8 cellular contexts compared by ENCODE assay signal in the genomic region with DNA sequence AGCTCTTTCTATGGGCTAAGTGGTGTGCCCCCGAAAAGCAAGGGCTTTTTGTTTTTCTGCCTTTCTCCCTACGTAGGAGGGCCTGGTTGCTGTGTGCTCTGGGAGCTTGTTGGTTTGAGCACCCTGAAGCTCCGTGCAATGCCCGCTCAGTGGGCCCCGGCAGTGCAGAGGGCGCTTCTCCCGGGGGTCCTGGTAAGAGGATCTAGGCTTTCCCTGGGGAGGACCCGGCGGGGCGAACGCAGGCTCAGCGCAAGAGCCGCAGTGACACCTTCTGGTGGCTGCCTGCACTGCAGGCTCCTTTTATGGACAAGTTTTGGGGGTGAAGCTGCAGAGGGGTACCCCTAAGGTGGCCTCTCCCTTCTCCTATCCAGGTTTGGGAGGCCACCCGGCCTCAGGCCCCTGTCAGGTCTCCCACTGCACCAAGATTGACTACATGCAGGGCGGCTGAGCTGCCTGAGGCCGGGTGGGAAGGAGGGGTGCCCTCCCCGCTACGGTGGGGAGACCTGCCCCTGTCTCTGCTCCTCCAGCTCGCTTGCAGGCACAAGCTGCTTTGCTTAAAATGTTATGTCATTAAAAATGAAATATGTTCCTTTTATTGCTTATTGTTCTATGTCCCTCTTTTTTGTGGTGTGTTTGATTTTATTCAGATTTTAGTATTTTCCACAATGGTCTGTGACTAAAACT.
DNase-seq lines count a peak whose midpoint lies in the region; ATAC-seq and TF ChIP-seq lines count a peak whose summit lies in the region.

No MANE protein-coding gene starts in this region.

- no peaks in the 10 kb centered on the region for H3K4me1 ChIP-seq in OCI-LY3 (ENCODE audit: low read length)

- H3K36me3 ChIP-seq in OCI-LY3 (replicated peaks; ENCODE audit: low read depth, low read length): no peaks in the 10 kb centered on the region

- H3K27ac ChIP-seq in OCI-LY3 (ENCODE audit: low read length): no peak overlapping the region

- no peak for ATAC-seq in stimulated activated naive CD8-positive, alpha-beta T cell treated with anti-CD3 and anti-CD28 coated beads, Interleukin-15, Interleukin-2, amounts not matched to agents 100 U/mL and 50 U/mL, for 24 hours
- ATAC-seq in stimulated activated effector memory CD8-positive, alpha-beta T cell treated with anti-CD3 and anti-CD28 coated beads, Interleukin-12 subunit alpha, Interleukin-12 subunit beta, amount 100 ng/mL, for 72 hours: no peak
- no peak for ATAC-seq in GM21529 (IDR thresholded peaks at IDR 0.05; ENCODE audit: unreplicated experiment)

- H2AFZ ChIP-seq in OCI-LY3 (ENCODE audit: low read depth, low read length): no peak overlapping the region

- no peaks in the 10 kb centered on the region for H3K4me1 Mint-ChIP-seq in activated CD4-positive, alpha-beta T cell treated with anti-CD3 and anti-CD28 coated beads, Interleukin-2, amount 10 ng/mL, durations not matched to agents 24 days and 14 days
- peaks cover 17% of the 10 kb centered on the region for H3K4me1 Mint-ChIP-seq in glutamatergic neuron (ENCODE audit: low read depth, unreplicated experiment)
- no peaks in the 10 kb centered on the region for H3K4me1 Mint-ChIP-seq in stimulated activated effector memory CD8-positive, alpha-beta T cell treated with anti-CD3 and anti-CD28 coated beads, Interleukin-12 subunit alpha, Interleukin-12 subunit beta, amount 100 ng/mL, for 72 hours

- intact Hi-C loops in activated CD4-positive, alpha-beta T cell treated with anti-CD3 and anti-CD28 coated beads, Interleukin-2, amount 10 ng/mL, durations not matched to agents 24 days and 14 days (cut with micrococcal nuclease): no loop called here

- TF ChIP-seq CTCF in OCI-LY3 (IDR thresholded peaks at IDR 0.05; ENCODE audit: low read depth, low read length) (peak; percentile 72), glutamatergic neuron (IDR thresholded peaks at IDR 0.05; ENCODE audit: partially characterized antibody, unreplicated experiment) (peak; percentile 93)

- H3K4me2 ChIP-seq in OCI-LY3 (ENCODE audit: low read length): no peak overlapping the region

- H3K27me3 Mint-ChIP-seq in activated CD4-positive, alpha-beta T cell treated with anti-CD3 and anti-CD28 coated beads, Interleukin-2, amount 10 ng/mL, durations not matched to agents 24 days and 14 days: no peaks in the 10 kb centered on the region
- no peaks in the 10 kb centered on the region for H3K27me3 Mint-ChIP-seq in glutamatergic neuron (ENCODE audit: unreplicated experiment)

- no peaks in the 10 kb centered on the region for H4K20me1 ChIP-seq in OCI-LY3 (ENCODE audit: insufficient read depth, low read length)

- no peaks in the 10 kb centered on the region for H3K9me3 Mint-ChIP-seq in activated CD4-positive, alpha-beta T cell treated with anti-CD3 and anti-CD28 coated beads, Interleukin-2, amount 10 ng/mL, durations not matched to agents 24 days and 14 days
- H3K9me3 Mint-ChIP-seq in glutamatergic neuron (ENCODE audit: unreplicated experiment): no peaks in the 10 kb centered on the region
- H3K9me3 Mint-ChIP-seq in stimulated activated effector memory CD8-positive, alpha-beta T cell treated with anti-CD3 and anti-CD28 coated beads, Interleukin-12 subunit alpha, Interleukin-12 subunit beta, amount 100 ng/mL, for 72 hours: no peaks in the 10 kb centered on the region

- no peak overlapping the region for H3K4me3 ChIP-seq in OCI-LY3 (ENCODE audit: low read length)

- no peaks in the 10 kb centered on the region for H3K9me3 ChIP-seq in OCI-LY3 (ENCODE audit: insufficient read depth, low read length)

- no peak overlapping the region for H3K4me3 Mint-ChIP-seq in activated CD4-positive, alpha-beta T cell treated with anti-CD3 and anti-CD28 coated beads, Interleukin-2, amount 10 ng/mL, durations not matched to agents 24 days and 14 days
- no peak overlapping the region for H3K4me3 Mint-ChIP-seq in glutamatergic neuron (ENCODE audit: unreplicated experiment)
- H3K4me3 Mint-ChIP-seq in stimulated activated effector memory CD8-positive, alpha-beta T cell treated with anti-CD3 and anti-CD28 coated beads, Interleukin-12 subunit alpha, Interleukin-12 subunit beta, amount 100 ng/mL, for 72 hours: no peak overlapping the region

- no peaks in the 10 kb centered on the region for H3K27me3 ChIP-seq in OCI-LY3 (ENCODE audit: low read depth, low read length)

- H3K79me2 ChIP-seq in OCI-LY3 (ENCODE audit: low read length): no peaks in the 10 kb centered on the region

- peak; percentile 58 for DNase-seq in activated CD4-positive, alpha-beta T cell treated with anti-CD3 and anti-CD28 coated beads, Interleukin-2, amount 10 ng/mL, durations not matched to agents 24 days and 14 days
- no peak for DNase-seq in activated CD4-positive, alpha-beta T cell treated with anti-CD3 and anti-CD28 coated beads for 4 hours
- DNase-seq in glutamatergic neuron: peak; percentile 66
- DNase-seq in stimulated activated naive CD8-positive, alpha-beta T cell treated with anti-CD3 and anti-CD28 coated beads, Interleukin-15, Interleukin-2, amounts not matched to agents 100 U/mL and 50 U/mL, for 24 hours: peak; percentile 17
- DNase-seq in stimulated activated effector memory CD8-positive, alpha-beta T cell treated with anti-CD3 and anti-CD28 coated beads, Interleukin-12 subunit alpha, Interleukin-12 subunit beta, amount 100 ng/mL, for 72 hours (ENCODE audit: low spot score in 2 of 2): no peak
- no peak for DNase-seq in GDM1 (lab: John Stamatoyannopoulos, UW)

- H3K9ac ChIP-seq in OCI-LY3 (ENCODE audit: low read length): no peak overlapping the region

- H3K36me3 Mint-ChIP-seq in activated CD4-positive, alpha-beta T cell treated with anti-CD3 and anti-CD28 coated beads, Interleukin-2, amount 10 ng/mL, durations not matched to agents 24 days and 14 days (ENCODE audit: low read depth): no peaks in the 10 kb centered on the region
- no peaks in the 10 kb centered on the region for H3K36me3 Mint-ChIP-seq in glutamatergic neuron (ENCODE audit: unreplicated experiment)
- no peaks in the 10 kb centered on the region for H3K36me3 Mint-ChIP-seq in stimulated activated effector memory CD8-positive, alpha-beta T cell treated with anti-CD3 and anti-CD28 coated beads, Interleukin-12 subunit alpha, Interleukin-12 subunit beta, amount 100 ng/mL, for 72 hours

- no peak overlapping the region for H3K27ac Mint-ChIP-seq in activated CD4-positive, alpha-beta T cell treated with anti-CD3 and anti-CD28 coated beads, Interleukin-2, amount 10 ng/mL, durations not matched to agents 24 days and 14 days
- no peak overlapping the region for H3K27ac Mint-ChIP-seq in glutamatergic neuron (ENCODE audit: unreplicated experiment)
- H3K27ac Mint-ChIP-seq in stimulated activated effector memory CD8-positive, alpha-beta T cell treated with anti-CD3 and anti-CD28 coated beads, Interleukin-12 subunit alpha, Interleukin-12 subunit beta, amount 100 ng/mL, for 72 hours: no peak overlapping the region

Comparison
In these comparisons a context has a peak if more than half of its experiments do, and no peak if none do; other contexts are left out.
1. DNase-seq: peak in activated CD4-positive, alpha-beta T cell treated with anti-CD3 and anti-CD28 coated beads, Interleukin-2, amount 10 ng/mL, durations not matched to agents 24 days and 14 days (single experiment), glutamatergic neuron (single experiment) and stimulated activated naive CD8-positive, alpha-beta T cell treated with anti-CD3 and anti-CD28 coated beads, Interleukin-15, Interleukin-2, amounts not matched to agents 100 U/mL and 50 U/mL, for 24 hours (single experiment); none in activated CD4-positive, alpha-beta T cell treated with anti-CD3 and anti-CD28 coated beads for 4 hours (0 of 2), stimulated activated effector memory CD8-positive, alpha-beta T cell treated with anti-CD3 and anti-CD28 coated beads, Interleukin-12 subunit alpha, Interleukin-12 subunit beta, amount 100 ng/mL, for 72 hours (0 of 2) and GDM1 (single experiment).